Comparison of ENCODE assay signal across 2 cellular contexts in genomic region chr14:24353551-24354529, GRCh38.
TF ChIP-seq lines count a peak whose summit lies in the region.

No MANE protein-coding gene starts in this region.

TF ChIP-seq in HCT116, 20 proteins besides CTCF, POLR2A, EP300 and RAD21:
- TF ChIP-seq CBX3 (IDR thresholded peaks at IDR 0.05; ENCODE audit: low read depth) (no peak), SRF (IDR thresholded peaks at IDR 0.05; ENCODE audit: low read depth) (no peak), TCF7L2 (IDR thresholded peaks at IDR 0.05; ENCODE audit: borderline replicate concordance, extremely low read depth, insufficient read depth, insufficient read length) (no peak), POLR2AphosphoS5 (IDR thresholded peaks at IDR 0.05; ENCODE audit: low read depth, low read length) (no peak), JUND (IDR thresholded peaks at IDR 0.05) (no peak), ZBTB33 (IDR thresholded peaks at IDR 0.05; ENCODE audit: extremely low read depth, insufficient replicate concordance, low read length) (no peak), EZH2phosphoT487 (IDR thresholded peaks at IDR 0.05; ENCODE audit: borderline replicate concordance) (no peak), ELF1 (IDR thresholded peaks at IDR 0.05; ENCODE audit: borderline replicate concordance, low read depth) (no peak), YY1 (IDR thresholded peaks at IDR 0.05; ENCODE audit: extremely low read depth, insufficient replicate concordance, low read depth, low read length) (no peak), FOSL1 (IDR thresholded peaks at IDR 0.05; ENCODE audit: low read depth) (no peak), SIN3A (IDR thresholded peaks at IDR 0.05; ENCODE audit: low read depth) (no peak)
- TF ChIP-seq, protein P1, sequence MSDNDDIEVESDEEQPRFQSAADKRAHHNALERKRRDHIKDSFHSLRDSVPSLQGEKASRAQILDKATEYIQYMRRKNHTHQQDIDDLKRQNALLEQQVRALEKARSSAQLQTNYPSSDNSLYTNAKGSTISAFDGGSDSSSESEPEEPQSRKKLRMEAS (IDR thresholded peaks at IDR 0.05): no peak

TF ChIP-seq in GM12878, 131 proteins besides CTCF, POLR2A, EP300 and RAD21:
- TF ChIP-seq CREM (IDR thresholded peaks at IDR 0.05; ENCODE audit: low read depth) (no peak), KDM1A (IDR thresholded peaks at IDR 0.05; ENCODE audit: borderline replicate concordance) (no peak), SMAD5 (IDR thresholded peaks at IDR 0.05; ENCODE audit: low read depth) (no peak), RCOR1 (conservative IDR thresholded peaks at IDR 0.05; ENCODE audit: low read depth, low read length) (no peak), JUNB (IDR thresholded peaks at IDR 0.05) (no peak), CHD2 (IDR thresholded peaks at IDR 0.05; ENCODE audit: borderline replicate concordance, low read depth, low read length) (no peak), RELA (IDR thresholded peaks at IDR 0.05; ENCODE audit: borderline replicate concordance, partially characterized antibody) (no peak), IKZF1 (conservative IDR thresholded peaks at IDR 0.05) (no peak), E4F1 (IDR thresholded peaks at IDR 0.05; ENCODE audit: borderline replicate concordance, partially characterized antibody) (no peak), CREB1 (IDR thresholded peaks at IDR 0.05; ENCODE audit: low read depth) (no peak), NFIC (IDR thresholded peaks at IDR 0.05; ENCODE audit: low read depth, low read length) (no peak)
- TF ChIP-seq, protein P1 (IDR thresholded peaks at IDR 0.05; ENCODE audit: low read depth, low read length): no peak
TF ChIP-seq in GM12878: peak in this region for 0.
